Comparison of ENCODE assay signal across 1 cellular context in the genomic region with DNA sequence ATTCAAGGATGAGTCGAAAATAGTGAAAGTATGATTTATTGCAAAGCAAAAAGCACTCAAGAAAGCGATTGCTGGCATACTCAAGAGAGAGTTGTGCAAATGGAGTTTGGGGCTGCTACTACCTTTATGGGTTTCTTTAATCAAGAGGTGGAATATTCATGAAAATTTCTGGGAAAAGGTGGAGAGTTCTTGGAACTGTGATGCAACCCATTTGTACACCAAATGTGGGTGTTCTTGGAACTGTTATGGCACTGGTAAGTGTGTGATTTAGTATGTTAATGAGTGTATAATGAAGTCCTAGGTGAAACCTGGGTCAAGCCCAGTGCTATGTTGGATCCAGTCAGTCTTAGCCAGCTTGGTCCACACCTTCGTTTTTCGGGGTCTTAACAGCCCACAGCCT.
TF ChIP-seq lines count a peak whose summit lies in the region.

No MANE protein-coding gene starts in this region.

TF ChIP-seq in K562, 482 proteins besides CTCF, POLR2A, EP300 and RAD21:
- TF ChIP-seq POLR2B (IDR thresholded peaks at IDR 0.05; ENCODE audit: low read depth, partially characterized antibody) (no peak), ARNT (IDR thresholded peaks at IDR 0.05) (no peak), MEIS2 (IDR thresholded peaks at IDR 0.05; ENCODE audit: partially characterized antibody) (peak; percentile 5), NCOA1 (IDR thresholded peaks at IDR 0.05; ENCODE audit: low read depth) (no peak), JUND (IDR thresholded peaks at IDR 0.05; ENCODE audit: borderline replicate concordance, low read depth, low read length) (0 out of 2 replicates have a peak, but pooled peaks have one; percentile 7), JUND (tag; IDR thresholded peaks at IDR 0.05; ENCODE audit: borderline replicate concordance, low read depth, low read length) (no peak), ATF7 (IDR thresholded peaks at IDR 0.05) (peak; percentile 33; the same call in 1 of the 2 replicates), ZNF445 (CRISPR knock-in tag; IDR thresholded peaks at IDR 0.05; ENCODE audit: low read depth) (no peak), POLR2G (IDR thresholded peaks at IDR 0.05; ENCODE audit: low read depth, low read length) (no peak), NFRKB (IDR thresholded peaks at IDR 0.05; ENCODE audit: low read depth) (no peak), ZNF217 (CRISPR knock-in tag; IDR thresholded peaks at IDR 0.05) (no peak), CEBPB (tag; IDR thresholded peaks at IDR 0.05) (peak; percentile 86), STAT5A (IDR thresholded peaks at IDR 0.05; ENCODE audit: borderline replicate concordance, low read length) (peak; percentile 58; the same call in 1 of the 2 replicates), ZSCAN32 (CRISPR knock-in tag; IDR thresholded peaks at IDR 0.05) (no peak), FOXA1 (IDR thresholded peaks at IDR 0.05; ENCODE audit: borderline replicate concordance) (no peak), CEBPG (CRISPR knock-in tag; IDR thresholded peaks at IDR 0.05) (no peak), CEBPG (tag; conservative IDR thresholded peaks at IDR 0.05 in 1 of 2, IDR thresholded peaks at IDR 0.05 in 1 of 2) (peak; percentile 62 to 87; a peak in 3 of 4 replicates)
- TF ChIP-seq, protein P1, sequence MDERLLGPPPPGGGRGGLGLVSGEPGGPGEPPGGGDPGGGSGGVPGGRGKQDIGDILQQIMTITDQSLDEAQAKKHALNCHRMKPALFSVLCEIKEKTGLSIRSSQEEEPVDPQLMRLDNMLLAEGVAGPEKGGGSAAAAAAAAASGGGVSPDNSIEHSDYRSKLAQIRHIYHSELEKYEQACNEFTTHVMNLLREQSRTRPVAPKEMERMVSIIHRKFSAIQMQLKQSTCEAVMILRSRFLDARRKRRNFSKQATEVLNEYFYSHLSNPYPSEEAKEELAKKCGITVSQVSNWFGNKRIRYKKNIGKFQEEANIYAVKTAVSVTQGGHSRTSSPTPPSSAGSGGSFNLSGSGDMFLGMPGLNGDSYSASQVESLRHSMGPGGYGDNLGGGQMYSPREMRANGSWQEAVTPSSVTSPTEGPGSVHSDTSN (CRISPR knock-in tag; IDR thresholded peaks at IDR 0.05; ENCODE audit: low read depth) = no peak
- TF ChIP-seq, protein P1 (tag; conservative IDR thresholded peaks at IDR 0.05; ENCODE audit: low read depth) = 0 out of 2 replicates have a peak, but pooled peaks have one; percentile 24
- TF ChIP-seq, protein P2, sequence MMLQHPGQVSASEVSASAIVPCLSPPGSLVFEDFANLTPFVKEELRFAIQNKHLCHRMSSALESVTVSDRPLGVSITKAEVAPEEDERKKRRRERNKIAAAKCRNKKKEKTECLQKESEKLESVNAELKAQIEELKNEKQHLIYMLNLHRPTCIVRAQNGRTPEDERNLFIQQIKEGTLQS (IDR thresholded peaks at IDR 0.05) = peak; percentile 71; the same call in 1 of the 2 replicates
- TF ChIP-seq, protein P2 (CRISPR knock-in tag; conservative IDR thresholded peaks at IDR 0.05) = no peak
TF ChIP-seq in K562: peak in this region for 8.
